In the genomic region with DNA sequence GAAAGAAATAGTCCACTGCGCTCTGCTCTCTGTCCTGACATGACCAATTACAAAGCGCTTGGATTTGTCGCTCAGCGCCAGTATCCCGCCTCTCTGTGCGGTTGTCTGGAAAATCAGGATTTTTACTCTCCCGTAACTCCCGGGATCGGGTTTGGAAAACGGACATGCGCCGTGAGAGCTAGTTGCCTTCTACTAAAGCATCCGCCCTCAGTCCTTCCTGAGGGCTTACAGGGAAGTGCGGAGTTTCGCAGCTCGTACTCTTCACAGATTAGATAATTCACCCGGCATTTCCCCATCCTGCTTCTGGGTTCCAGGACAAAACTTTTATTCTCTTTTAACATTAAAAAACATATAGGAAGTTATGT, we compare ENCODE assay signal across 1 cellular context.
TF ChIP-seq lines count a peak whose summit lies in the region.

No MANE protein-coding gene starts in this region.

TF ChIP-seq in HepG2, 621 proteins besides CTCF, POLR2A, EP300 and RAD21 (continued from another document and continues in another):
- TF ChIP-seq, protein P1, sequence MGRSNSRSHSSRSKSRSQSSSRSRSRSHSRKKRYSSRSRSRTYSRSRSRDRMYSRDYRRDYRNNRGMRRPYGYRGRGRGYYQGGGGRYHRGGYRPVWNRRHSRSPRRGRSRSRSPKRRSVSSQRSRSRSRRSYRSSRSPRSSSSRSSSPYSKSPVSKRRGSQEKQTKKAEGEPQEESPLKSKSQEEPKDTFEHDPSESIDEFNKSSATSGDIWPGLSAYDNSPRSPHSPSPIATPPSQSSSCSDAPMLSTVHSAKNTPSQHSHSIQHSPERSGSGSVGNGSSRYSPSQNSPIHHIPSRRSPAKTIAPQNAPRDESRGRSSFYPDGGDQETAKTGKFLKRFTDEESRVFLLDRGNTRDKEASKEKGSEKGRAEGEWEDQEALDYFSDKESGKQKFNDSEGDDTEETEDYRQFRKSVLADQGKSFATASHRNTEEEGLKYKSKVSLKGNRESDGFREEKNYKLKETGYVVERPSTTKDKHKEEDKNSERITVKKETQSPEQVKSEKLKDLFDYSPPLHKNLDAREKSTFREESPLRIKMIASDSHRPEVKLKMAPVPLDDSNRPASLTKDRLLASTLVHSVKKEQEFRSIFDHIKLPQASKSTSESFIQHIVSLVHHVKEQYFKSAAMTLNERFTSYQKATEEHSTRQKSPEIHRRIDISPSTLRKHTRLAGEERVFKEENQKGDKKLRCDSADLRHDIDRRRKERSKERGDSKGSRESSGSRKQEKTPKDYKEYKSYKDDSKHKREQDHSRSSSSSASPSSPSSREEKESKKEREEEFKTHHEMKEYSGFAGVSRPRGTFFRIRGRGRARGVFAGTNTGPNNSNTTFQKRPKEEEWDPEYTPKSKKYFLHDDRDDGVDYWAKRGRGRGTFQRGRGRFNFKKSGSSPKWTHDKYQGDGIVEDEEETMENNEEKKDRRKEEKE (IDR thresholded peaks at IDR 0.05): no peak
- peak; percentile 48; the same call in 1 of the 2 replicates for TF ChIP-seq HNF4G (IDR thresholded peaks at IDR 0.05; ENCODE audit: borderline replicate concordance, low read depth, low read length)
- TF ChIP-seq HNF4G (CRISPR knock-in tag; IDR thresholded peaks at IDR 0.05; ENCODE audit: borderline replicate concordance, low read depth): no peak
- no peak for TF ChIP-seq ZNF841 (CRISPR knock-in tag; IDR thresholded peaks at IDR 0.05; ENCODE audit: borderline replicate concordance)
- TF ChIP-seq, protein P2, sequence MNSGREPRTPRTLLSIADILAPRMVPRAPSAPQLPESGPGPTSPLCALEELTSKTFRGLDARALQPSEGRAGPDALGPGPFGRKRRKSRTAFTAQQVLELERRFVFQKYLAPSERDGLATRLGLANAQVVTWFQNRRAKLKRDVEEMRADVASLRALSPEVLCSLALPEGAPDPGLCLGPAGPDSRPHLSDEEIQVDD (CRISPR knock-in tag; IDR thresholded peaks at IDR 0.05; ENCODE audit: borderline replicate concordance): no peak
- TF ChIP-seq ZNF598 (CRISPR knock-in tag; IDR thresholded peaks at IDR 0.05; ENCODE audit: borderline replicate concordance): no peak
- TF ChIP-seq CEBPG (CRISPR knock-in tag; IDR thresholded peaks at IDR 0.05): no peak
- peak; percentile 77; the same call in 1 of the 2 replicates for TF ChIP-seq IRF2 (CRISPR knock-in tag; IDR thresholded peaks at IDR 0.05)
- TF ChIP-seq ZNF766 (CRISPR knock-in tag; IDR thresholded peaks at IDR 0.05; ENCODE audit: borderline replicate concordance): peak; percentile 53; the same call in 1 of the 2 replicates
- 0 out of 2 replicates have a peak, but pooled peaks have one; percentile 20 for TF ChIP-seq ZMAT3 (CRISPR knock-in tag; conservative IDR thresholded peaks at IDR 0.05)
- TF ChIP-seq, protein P3, sequence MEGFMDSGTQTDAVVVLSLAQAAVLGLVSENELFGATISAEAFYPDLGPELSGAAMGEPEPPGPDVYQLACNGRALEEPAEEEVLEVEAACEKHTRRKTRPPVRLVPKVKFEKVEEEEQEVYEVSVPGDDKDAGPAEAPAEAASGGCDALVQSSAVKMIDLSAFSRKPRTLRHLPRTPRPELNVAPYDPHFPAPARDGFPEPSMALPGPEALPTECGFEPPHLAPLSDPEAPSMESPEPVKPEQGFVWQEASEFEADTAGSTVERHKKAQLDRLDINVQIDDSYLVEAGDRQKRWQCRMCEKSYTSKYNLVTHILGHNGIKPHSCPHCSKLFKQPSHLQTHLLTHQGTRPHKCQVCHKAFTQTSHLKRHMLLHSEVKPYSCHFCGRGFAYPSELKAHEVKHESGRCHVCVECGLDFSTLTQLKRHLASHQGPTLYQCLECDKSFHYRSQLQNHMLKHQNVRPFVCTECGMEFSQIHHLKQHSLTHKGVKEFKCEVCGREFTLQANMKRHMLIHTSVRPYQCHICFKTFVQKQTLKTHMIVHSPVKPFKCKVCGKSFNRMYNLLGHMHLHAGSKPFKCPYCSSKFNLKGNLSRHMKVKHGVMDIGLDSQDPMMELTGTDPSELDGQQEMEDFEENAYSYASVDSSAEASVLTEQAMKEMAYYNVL (CRISPR knock-in tag; IDR thresholded peaks at IDR 0.05; ENCODE audit: borderline replicate concordance): no peak
- 0 out of 2 replicates have a peak, but pooled peaks have one; percentile 8 for TF ChIP-seq ZNF30 (CRISPR knock-in tag; IDR thresholded peaks at IDR 0.05)
- TF ChIP-seq, protein P4, sequence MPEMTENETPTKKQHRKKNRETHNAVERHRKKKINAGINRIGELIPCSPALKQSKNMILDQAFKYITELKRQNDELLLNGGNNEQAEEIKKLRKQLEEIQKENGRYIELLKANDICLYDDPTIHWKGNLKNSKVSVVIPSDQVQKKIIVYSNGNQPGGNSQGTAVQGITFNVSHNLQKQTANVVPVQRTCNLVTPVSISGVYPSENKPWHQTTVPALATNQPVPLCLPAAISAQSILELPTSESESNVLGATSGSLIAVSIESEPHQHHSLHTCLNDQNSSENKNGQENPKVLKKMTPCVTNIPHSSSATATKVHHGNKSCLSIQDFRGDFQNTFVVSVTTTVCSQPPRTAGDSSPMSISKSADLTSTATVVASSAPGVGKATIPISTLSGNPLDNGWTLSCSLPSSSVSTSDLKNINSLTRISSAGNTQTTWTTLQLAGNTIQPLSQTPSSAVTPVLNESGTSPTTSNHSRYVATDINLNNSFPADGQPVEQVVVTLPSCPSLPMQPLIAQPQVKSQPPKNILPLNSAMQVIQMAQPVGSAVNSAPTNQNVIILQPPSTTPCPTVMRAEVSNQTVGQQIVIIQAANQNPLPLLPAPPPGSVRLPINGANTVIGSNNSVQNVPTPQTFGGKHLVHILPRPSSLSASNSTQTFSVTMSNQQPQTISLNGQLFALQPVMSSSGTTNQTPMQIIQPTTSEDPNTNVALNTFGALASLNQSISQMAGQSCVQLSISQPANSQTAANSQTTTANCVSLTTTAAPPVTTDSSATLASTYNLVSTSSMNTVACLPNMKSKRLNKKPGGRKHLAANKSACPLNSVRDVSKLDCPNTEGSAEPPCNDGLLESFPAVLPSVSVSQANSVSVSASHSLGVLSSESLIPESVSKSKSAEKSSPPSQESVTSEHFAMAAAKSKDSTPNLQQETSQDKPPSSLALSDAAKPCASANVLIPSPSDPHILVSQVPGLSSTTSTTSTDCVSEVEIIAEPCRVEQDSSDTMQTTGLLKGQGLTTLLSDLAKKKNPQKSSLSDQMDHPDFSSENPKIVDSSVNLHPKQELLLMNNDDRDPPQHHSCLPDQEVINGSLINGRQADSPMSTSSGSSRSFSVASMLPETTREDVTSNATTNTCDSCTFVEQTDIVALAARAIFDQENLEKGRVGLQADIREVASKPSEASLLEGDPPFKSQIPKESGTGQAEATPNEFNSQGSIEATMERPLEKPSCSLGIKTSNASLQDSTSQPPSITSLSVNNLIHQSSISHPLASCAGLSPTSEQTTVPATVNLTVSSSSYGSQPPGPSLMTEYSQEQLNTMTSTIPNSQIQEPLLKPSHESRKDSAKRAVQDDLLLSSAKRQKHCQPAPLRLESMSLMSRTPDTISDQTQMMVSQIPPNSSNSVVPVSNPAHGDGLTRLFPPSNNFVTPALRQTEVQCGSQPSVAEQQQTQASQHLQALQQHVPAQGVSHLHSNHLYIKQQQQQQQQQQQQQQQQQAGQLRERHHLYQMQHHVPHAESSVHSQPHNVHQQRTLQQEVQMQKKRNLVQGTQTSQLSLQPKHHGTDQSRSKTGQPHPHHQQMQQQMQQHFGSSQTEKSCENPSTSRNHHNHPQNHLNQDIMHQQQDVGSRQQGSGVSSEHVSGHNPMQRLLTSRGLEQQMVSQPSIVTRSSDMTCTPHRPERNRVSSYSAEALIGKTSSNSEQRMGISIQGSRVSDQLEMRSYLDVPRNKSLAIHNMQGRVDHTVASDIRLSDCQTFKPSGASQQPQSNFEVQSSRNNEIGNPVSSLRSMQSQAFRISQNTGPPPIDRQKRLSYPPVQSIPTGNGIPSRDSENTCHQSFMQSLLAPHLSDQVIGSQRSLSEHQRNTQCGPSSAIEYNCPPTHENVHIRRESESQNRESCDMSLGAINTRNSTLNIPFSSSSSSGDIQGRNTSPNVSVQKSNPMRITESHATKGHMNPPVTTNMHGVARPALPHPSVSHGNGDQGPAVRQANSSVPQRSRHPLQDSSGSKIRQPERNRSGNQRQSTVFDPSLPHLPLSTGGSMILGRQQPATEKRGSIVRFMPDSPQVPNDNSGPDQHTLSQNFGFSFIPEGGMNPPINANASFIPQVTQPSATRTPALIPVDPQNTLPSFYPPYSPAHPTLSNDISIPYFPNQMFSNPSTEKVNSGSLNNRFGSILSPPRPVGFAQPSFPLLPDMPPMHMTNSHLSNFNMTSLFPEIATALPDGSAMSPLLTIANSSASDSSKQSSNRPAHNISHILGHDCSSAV (CRISPR knock-in tag; IDR thresholded peaks at IDR 0.05; ENCODE audit: borderline replicate concordance): no peak
- TF ChIP-seq TP53 (CRISPR knock-in tag; conservative IDR thresholded peaks at IDR 0.05): no peak
- no peak for TF ChIP-seq MAF1 (CRISPR knock-in tag; IDR thresholded peaks at IDR 0.05; ENCODE audit: borderline replicate concordance)
- no peak; the same call in none of the 2 replicates for TF ChIP-seq ESRRA (CRISPR knock-in tag; IDR thresholded peaks at IDR 0.05; ENCODE audit: low read depth)
- peak; percentile 97 for TF ChIP-seq POLR2AphosphoS2 (IDR thresholded peaks at IDR 0.05; ENCODE audit: low read depth, low read length)
- TF ChIP-seq HCFC1 (IDR thresholded peaks at IDR 0.05; ENCODE audit: low read depth, low read length): peak; percentile 55; the same call in 1 of the 2 replicates
- TF ChIP-seq ZNF232 (CRISPR knock-in tag; IDR thresholded peaks at IDR 0.05; ENCODE audit: borderline replicate concordance): no peak
- no peak for TF ChIP-seq ZNF33B (CRISPR knock-in tag; IDR thresholded peaks at IDR 0.05)
- TF ChIP-seq HNRNPH1 (optimal IDR thresholded peaks at IDR 0.05; ENCODE audit: low read depth, low read length): no peak
- no peak for TF ChIP-seq SKI (IDR thresholded peaks at IDR 0.05; ENCODE audit: partially characterized antibody)
- TF ChIP-seq ZBTB20 (CRISPR knock-in tag; IDR thresholded peaks at IDR 0.05; ENCODE audit: borderline replicate concordance, low read depth): no peak
- TF ChIP-seq JUNB (CRISPR knock-in tag; IDR thresholded peaks at IDR 0.05; ENCODE audit: borderline replicate concordance): no peak
- TF ChIP-seq JDP2 (CRISPR knock-in tag; IDR thresholded peaks at IDR 0.05; ENCODE audit: borderline replicate concordance): no peak
- TF ChIP-seq, protein P5, sequence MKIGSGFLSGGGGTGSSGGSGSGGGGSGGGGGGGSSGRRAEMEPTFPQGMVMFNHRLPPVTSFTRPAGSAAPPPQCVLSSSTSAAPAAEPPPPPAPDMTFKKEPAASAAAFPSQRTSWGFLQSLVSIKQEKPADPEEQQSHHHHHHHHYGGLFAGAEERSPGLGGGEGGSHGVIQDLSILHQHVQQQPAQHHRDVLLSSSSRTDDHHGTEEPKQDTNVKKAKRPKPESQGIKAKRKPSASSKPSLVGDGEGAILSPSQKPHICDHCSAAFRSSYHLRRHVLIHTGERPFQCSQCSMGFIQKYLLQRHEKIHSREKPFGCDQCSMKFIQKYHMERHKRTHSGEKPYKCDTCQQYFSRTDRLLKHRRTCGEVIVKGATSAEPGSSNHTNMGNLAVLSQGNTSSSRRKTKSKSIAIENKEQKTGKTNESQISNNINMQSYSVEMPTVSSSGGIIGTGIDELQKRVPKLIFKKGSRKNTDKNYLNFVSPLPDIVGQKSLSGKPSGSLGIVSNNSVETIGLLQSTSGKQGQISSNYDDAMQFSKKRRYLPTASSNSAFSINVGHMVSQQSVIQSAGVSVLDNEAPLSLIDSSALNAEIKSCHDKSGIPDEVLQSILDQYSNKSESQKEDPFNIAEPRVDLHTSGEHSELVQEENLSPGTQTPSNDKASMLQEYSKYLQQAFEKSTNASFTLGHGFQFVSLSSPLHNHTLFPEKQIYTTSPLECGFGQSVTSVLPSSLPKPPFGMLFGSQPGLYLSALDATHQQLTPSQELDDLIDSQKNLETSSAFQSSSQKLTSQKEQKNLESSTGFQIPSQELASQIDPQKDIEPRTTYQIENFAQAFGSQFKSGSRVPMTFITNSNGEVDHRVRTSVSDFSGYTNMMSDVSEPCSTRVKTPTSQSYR (CRISPR knock-in tag; IDR thresholded peaks at IDR 0.05; ENCODE audit: borderline replicate concordance): peak; percentile 64
- no peak for TF ChIP-seq ZNF644 (CRISPR knock-in tag; IDR thresholded peaks at IDR 0.05; ENCODE audit: low read depth)
- TF ChIP-seq ZNF878 (CRISPR knock-in tag; IDR thresholded peaks at IDR 0.05): 0 out of 2 replicates have a peak, but pooled peaks have one; percentile 14
- TF ChIP-seq, protein P6, sequence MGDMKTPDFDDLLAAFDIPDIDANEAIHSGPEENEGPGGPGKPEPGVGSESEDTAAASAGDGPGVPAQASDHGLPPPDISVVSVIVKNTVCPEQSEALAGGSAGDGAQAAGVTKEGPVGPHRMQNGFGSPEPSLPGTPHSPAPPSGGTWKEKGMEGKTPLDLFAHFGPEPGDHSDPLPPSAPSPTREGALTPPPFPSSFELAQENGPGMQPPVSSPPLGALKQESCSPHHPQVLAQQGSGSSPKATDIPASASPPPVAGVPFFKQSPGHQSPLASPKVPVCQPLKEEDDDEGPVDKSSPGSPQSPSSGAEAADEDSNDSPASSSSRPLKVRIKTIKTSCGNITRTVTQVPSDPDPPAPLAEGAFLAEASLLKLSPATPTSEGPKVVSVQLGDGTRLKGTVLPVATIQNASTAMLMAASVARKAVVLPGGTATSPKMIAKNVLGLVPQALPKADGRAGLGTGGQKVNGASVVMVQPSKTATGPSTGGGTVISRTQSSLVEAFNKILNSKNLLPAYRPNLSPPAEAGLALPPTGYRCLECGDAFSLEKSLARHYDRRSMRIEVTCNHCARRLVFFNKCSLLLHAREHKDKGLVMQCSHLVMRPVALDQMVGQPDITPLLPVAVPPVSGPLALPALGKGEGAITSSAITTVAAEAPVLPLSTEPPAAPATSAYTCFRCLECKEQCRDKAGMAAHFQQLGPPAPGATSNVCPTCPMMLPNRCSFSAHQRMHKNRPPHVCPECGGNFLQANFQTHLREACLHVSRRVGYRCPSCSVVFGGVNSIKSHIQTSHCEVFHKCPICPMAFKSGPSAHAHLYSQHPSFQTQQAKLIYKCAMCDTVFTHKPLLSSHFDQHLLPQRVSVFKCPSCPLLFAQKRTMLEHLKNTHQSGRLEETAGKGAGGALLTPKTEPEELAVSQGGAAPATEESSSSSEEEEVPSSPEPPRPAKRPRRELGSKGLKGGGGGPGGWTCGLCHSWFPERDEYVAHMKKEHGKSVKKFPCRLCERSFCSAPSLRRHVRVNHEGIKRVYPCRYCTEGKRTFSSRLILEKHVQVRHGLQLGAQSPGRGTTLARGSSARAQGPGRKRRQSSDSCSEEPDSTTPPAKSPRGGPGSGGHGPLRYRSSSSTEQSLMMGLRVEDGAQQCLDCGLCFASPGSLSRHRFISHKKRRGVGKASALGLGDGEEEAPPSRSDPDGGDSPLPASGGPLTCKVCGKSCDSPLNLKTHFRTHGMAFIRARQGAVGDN (CRISPR knock-in tag; IDR thresholded peaks at IDR 0.05): no peak
- no peak for TF ChIP-seq REL (CRISPR knock-in tag; conservative IDR thresholded peaks at IDR 0.05)
